In genomic region chr12:132986001-132986884, GRCh38 we compare ENCODE assay signal across 1 cellular context.
TF ChIP-seq lines count a peak whose summit lies in the region.

Gene ZNF26 (plus strand): TSS chr12:132986367. CDS start chr12:132986841, 474 bp downstream.

TF ChIP-seq in HepG2, 621 proteins besides CTCF, POLR2A, EP300 and RAD21 (continued from another document and continues in another):
- TF ChIP-seq HMGXB3 (CRISPR knock-in tag; IDR thresholded peaks at IDR 0.05; ENCODE audit: borderline replicate concordance) = peak; percentile 90; the same call in 1 of the 2 replicates
- no peak for TF ChIP-seq PCBP2 (optimal IDR thresholded peaks at IDR 0.05; ENCODE audit: low read depth, low read length, poor library complexity, severe bottlenecking)
- TF ChIP-seq AGO2 (optimal IDR thresholded peaks at IDR 0.05; ENCODE audit: low read depth, low read length) = peak; percentile 58
- TF ChIP-seq ISL2 (CRISPR knock-in tag; IDR thresholded peaks at IDR 0.05) = no peak; the same call in 1 of the 2 replicates
- peak; percentile 67; the same call in 1 of the 2 replicates for TF ChIP-seq ZNF280D (CRISPR knock-in tag; IDR thresholded peaks at IDR 0.05)
- TF ChIP-seq ZNF709 (CRISPR knock-in tag; IDR thresholded peaks at IDR 0.05) = no peak
- TF ChIP-seq ZFP91 (CRISPR knock-in tag; IDR thresholded peaks at IDR 0.05; ENCODE audit: borderline replicate concordance) = peak; percentile 90; the same call in 1 of the 2 replicates
- peak; percentile 78; the same call in 1 of the 2 replicates for TF ChIP-seq DR1 (CRISPR knock-in tag; IDR thresholded peaks at IDR 0.05)
- TF ChIP-seq YY1 (IDR thresholded peaks at IDR 0.05; ENCODE audit: insufficient read depth, insufficient replicate concordance, low read depth, low read length) = peak; percentile 80
- peak; percentile 98 for TF ChIP-seq MXD4 (CRISPR knock-in tag; IDR thresholded peaks at IDR 0.05)
- no peak for TF ChIP-seq ZNF354B (CRISPR knock-in tag; IDR thresholded peaks at IDR 0.05)
- TF ChIP-seq CENPX (CRISPR knock-in tag; IDR thresholded peaks at IDR 0.05) = no peak
- peak; percentile 90; the same call in 1 of the 2 replicates for TF ChIP-seq ARHGAP35 (CRISPR knock-in tag; IDR thresholded peaks at IDR 0.05; ENCODE audit: borderline replicate concordance)
- TF ChIP-seq POLR2AphosphoS2 (IDR thresholded peaks at IDR 0.05; ENCODE audit: low read depth, low read length) = no peak
- peak; percentile 62; the same call in 1 of the 2 replicates for TF ChIP-seq PHF21A (CRISPR knock-in tag; IDR thresholded peaks at IDR 0.05)
- TF ChIP-seq ZNF704 (CRISPR knock-in tag; IDR thresholded peaks at IDR 0.05; ENCODE audit: borderline replicate concordance) = no peak; the same call in 1 of the 2 replicates
- TF ChIP-seq ZNF451 (CRISPR knock-in tag; IDR thresholded peaks at IDR 0.05) = no peak
- no peak for TF ChIP-seq GPBP1L1 (CRISPR knock-in tag; IDR thresholded peaks at IDR 0.05)
- TF ChIP-seq SYNCRIP (IDR thresholded peaks at IDR 0.05; ENCODE audit: insufficient read depth, low read depth, low read length) = no peak
- TF ChIP-seq KDM5B (CRISPR knock-in tag; IDR thresholded peaks at IDR 0.05; ENCODE audit: borderline replicate concordance) = peak; percentile 87; the same call in 1 of the 2 replicates
- no peak for TF ChIP-seq IRF1 (CRISPR knock-in tag; IDR thresholded peaks at IDR 0.05; ENCODE audit: low read depth)
- TF ChIP-seq ZZZ3 (CRISPR knock-in tag; IDR thresholded peaks at IDR 0.05; ENCODE audit: borderline replicate concordance) = peak; percentile 91; the same call in 1 of the 2 replicates
- TF ChIP-seq SMYD3 (CRISPR knock-in tag; IDR thresholded peaks at IDR 0.05) = 0 out of 2 replicates have a peak, but pooled peaks have one; percentile 33
- no peak for TF ChIP-seq PBX3 (CRISPR knock-in tag; IDR thresholded peaks at IDR 0.05; ENCODE audit: borderline replicate concordance)
- 0 out of 2 replicates have a peak, but pooled peaks have one; percentile 43 for TF ChIP-seq ZBTB37 (CRISPR knock-in tag; IDR thresholded peaks at IDR 0.05)
- TF ChIP-seq KDM5A (IDR thresholded peaks at IDR 0.05; ENCODE audit: borderline replicate concordance, low read length) = 0 out of 2 replicates have a peak, but pooled peaks have one; percentile 53
- TF ChIP-seq HDAC2 (CRISPR knock-in tag; IDR thresholded peaks at IDR 0.05) = peak; percentile 85
- TF ChIP-seq NFKBIZ (CRISPR knock-in tag; IDR thresholded peaks at IDR 0.05) = peak; percentile 59; the same call in 1 of the 2 replicates
- TF ChIP-seq KIAA2018 (CRISPR knock-in tag; IDR thresholded peaks at IDR 0.05; ENCODE audit: borderline replicate concordance) = no peak
- TF ChIP-seq RORA (CRISPR knock-in tag; IDR thresholded peaks at IDR 0.05) = no peak
